Comparison of ENCODE assay signal across 10 cellular contexts in the genomic region with DNA sequence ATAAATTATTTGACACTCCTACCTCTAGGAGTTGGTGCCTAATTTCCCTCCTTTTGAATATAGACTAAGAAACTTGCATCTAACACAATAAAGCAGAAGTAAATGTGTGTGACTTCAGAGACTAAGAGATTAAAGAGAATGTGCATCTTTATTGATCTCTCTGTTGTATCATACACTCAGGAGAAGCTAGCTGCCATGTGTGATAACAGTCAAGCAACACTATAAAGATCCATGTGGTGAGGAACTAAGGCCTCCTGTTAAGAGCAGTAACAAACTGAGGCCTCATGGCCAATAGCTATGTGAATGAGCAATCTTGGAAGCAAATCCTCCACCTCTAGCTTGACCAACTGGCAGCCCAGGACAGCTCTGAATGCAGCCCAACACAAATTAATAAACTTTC. TPM values are rescaled to one million over a fixed set of nuclear protein-coding genes. Genes with fewer than 3 reads are reported as not detected.
DNase-seq lines count a peak whose midpoint lies in the region; ATAC-seq, FAIRE-seq and TF ChIP-seq lines count a peak whose summit lies in the region.
"Had no signal": no experiment of that assay in that cellular context is flagged by ENCODE, and none has a peak within 500 bp of the region (broad histone marks: within the 10 kb centered on the region; RNA-seq: fewer than 3 reads in every experiment).

No MANE protein-coding gene starts in this region.

- no peaks in the 10 kb centered on the region for H3K9me2 ChIP-seq in SU-DHL-6 (replicated peaks; ENCODE audit: insufficient read depth, low read length)

- H3K4me2 ChIP-seq in SU-DHL-6 (ENCODE audit: low read depth, low read length, poor library complexity, severe bottlenecking) = peak overlapping the region; percentile 89
- H3K4me2 ChIP-seq in osteoblast (ENCODE audit: insufficient read depth, low read length) = no peak overlapping the region

- H3K36me3 Mint-ChIP-seq in activated T-helper 2 cell treated with anti-CD3 and anti-CD28 coated beads, Interferon-gamma antibody, Interleukin-2, Interleukin-4, amounts not matched to agents 10 μg/mL and 5 μg/mL and 100 μg/mL, durations not matched to agents 14 hours and 24 hours and 36 hours (ENCODE audit: low read depth) = peaks cover 10% of the 10 kb centered on the region

- H3K4me3 Mint-ChIP-seq in activated T-helper 2 cell treated with anti-CD3 and anti-CD28 coated beads, Interferon-gamma antibody, Interleukin-2, Interleukin-4, amounts not matched to agents 10 μg/mL and 5 μg/mL and 100 μg/mL, durations not matched to agents 14 hours and 24 hours and 36 hours (ENCODE audit: low read depth) = no peak overlapping the region

- no peak overlapping the region for H3K27ac Mint-ChIP-seq in activated T-helper 2 cell treated with anti-CD3 and anti-CD28 coated beads, Interferon-gamma antibody, Interleukin-2, Interleukin-4, amounts not matched to agents 10 μg/mL and 5 μg/mL and 100 μg/mL, durations not matched to agents 14 hours and 24 hours and 36 hours

- intact Hi-C loops in cardiac septum (cut with DNase I) = no loop called here
- intact Hi-C loops in activated T-helper 2 cell treated with anti-CD3 and anti-CD28 coated beads, Interferon-gamma antibody, Interleukin-2, Interleukin-4, amounts not matched to agents 10 μg/mL and 5 μg/mL and 100 μg/mL, durations not matched to agents 14 hours and 24 hours and 36 hours (cut with micrococcal nuclease) = no loop called here

- H3K27me3 ChIP-seq in SU-DHL-6 (ENCODE audit: low read length) (no peaks in the 10 kb centered on the region), osteoblast (ENCODE audit: insufficient read depth, low read length) (no peaks in the 10 kb centered on the region)

- peak; percentile 19 for ATAC-seq in HG03469 (IDR thresholded peaks at IDR 0.05; ENCODE audit: unreplicated experiment)

- no peak overlapping the region for H3K9ac ChIP-seq in SU-DHL-6 (ENCODE audit: low read length)

- H3K4me1 Mint-ChIP-seq in activated T-helper 2 cell treated with anti-CD3 and anti-CD28 coated beads, Interferon-gamma antibody, Interleukin-2, Interleukin-4, amounts not matched to agents 10 μg/mL and 5 μg/mL and 100 μg/mL, durations not matched to agents 14 hours and 24 hours and 36 hours (ENCODE audit: low read depth) = peaks cover 33% of the 10 kb centered on the region

- DNase-seq in NCI-H82 (lab: John Stamatoyannopoulos, UW) (peak; percentile 66), NCI-H82 treated with DMSO at 0.1 percent for 48 hours (lab: John Stamatoyannopoulos, UW; ENCODE audit: unreplicated experiment) (no peak), osteoblast (ENCODE audit: insufficient read length, low spot score, missing footprints) (no peak), cardiac septum (ENCODE audit: low spot score) (no peak), D721Med (ENCODE audit: insufficient read length, low spot score) (no peak)
- no peak for DNase-seq in activated T-helper 2 cell treated with anti-CD3 and anti-CD28 coated beads, Interferon-gamma antibody, Interleukin-2, Interleukin-4, amounts not matched to agents 10 μg/mL and 5 μg/mL and 100 μg/mL, durations not matched to agents 14 hours and 24 hours and 36 hours (ENCODE audit: low spot score)
- DNase-seq: GDM1, hippocampal formation had no signal

- no peak overlapping the region for H2AFZ ChIP-seq in SU-DHL-6 (ENCODE audit: low read depth, low read length, severe bottlenecking)
- H2AFZ ChIP-seq in osteoblast (ENCODE audit: low read length) = peak overlapping the region; percentile 12

- TF ChIP-seq CTCF in SU-DHL-6 (IDR thresholded peaks at IDR 0.05; ENCODE audit: insufficient read depth, low read length, poor library complexity, severe bottlenecking) (no peak), osteoblast (IDR thresholded peaks at IDR 0.05; ENCODE audit: extremely low read depth, low read depth, low read length) (no peak), D721Med (IDR thresholded peaks at IDR 0.05; ENCODE audit: insufficient read depth, missing control alignments) (no peak)

- H4K20me1 ChIP-seq in SU-DHL-6 (ENCODE audit: low read depth, low read length) (peaks cover 32% of the 10 kb centered on the region), osteoblast (ENCODE audit: insufficient read depth, low read length) (no peaks in the 10 kb centered on the region)

- H3F3A ChIP-seq in SU-DHL-6 (ENCODE audit: insufficient read depth) = peaks cover 14% of the 10 kb centered on the region

- H3K4me1 ChIP-seq in osteoblast (ENCODE audit: insufficient read depth, low read length) = peaks cover 16% of the 10 kb centered on the region

- H3K27ac ChIP-seq in SU-DHL-6 (ENCODE audit: low read depth, low read length) (no peak overlapping the region), osteoblast (ENCODE audit: low read depth, low read length) (no peak overlapping the region)

- H3K9me3 ChIP-seq in SU-DHL-6 (ENCODE audit: insufficient read depth, low read length) (no peaks in the 10 kb centered on the region), osteoblast (ENCODE audit: low read depth, low read length) (no peaks in the 10 kb centered on the region)

- H3K4me3 ChIP-seq in SU-DHL-6 (ENCODE audit: insufficient read depth, low read length, poor library complexity, severe bottlenecking) (no peak overlapping the region), osteoblast (ENCODE audit: insufficient read depth, low read length) (no peak overlapping the region)

- H3K9me3 Mint-ChIP-seq in activated T-helper 2 cell treated with anti-CD3 and anti-CD28 coated beads, Interferon-gamma antibody, Interleukin-2, Interleukin-4, amounts not matched to agents 10 μg/mL and 5 μg/mL and 100 μg/mL, durations not matched to agents 14 hours and 24 hours and 36 hours = no peaks in the 10 kb centered on the region

- no peak for FAIRE-seq in D721Med (lab: Jason Lieb, UNC)

- H3K36me3 ChIP-seq in SU-DHL-6 (ENCODE audit: low read length) = no peaks in the 10 kb centered on the region
- no peaks in the 10 kb centered on the region for H3K36me3 ChIP-seq in osteoblast (ENCODE audit: insufficient read depth, low read length)

- H3K27me3 Mint-ChIP-seq in activated T-helper 2 cell treated with anti-CD3 and anti-CD28 coated beads, Interferon-gamma antibody, Interleukin-2, Interleukin-4, amounts not matched to agents 10 μg/mL and 5 μg/mL and 100 μg/mL, durations not matched to agents 14 hours and 24 hours and 36 hours (ENCODE audit: low read depth) = peaks cover 1% of the 10 kb centered on the region

- H3K79me2 ChIP-seq in SU-DHL-6 (ENCODE audit: insufficient read depth, low read length) (peaks cover 81% of the 10 kb centered on the region), osteoblast (ENCODE audit: insufficient read depth, low read length) (peaks cover 62% of the 10 kb centered on the region)

RNA-seq across cellular contexts. Expression of a gene that starts 3.4 kb away (rescaled TPM):
- total RNA-seq in osteoblast (10.9 and 12.1 TPM in 2 replicates), cardiac septum (11.4 TPM)
- 24.0 and 27.6 TPM in 2 replicates for total RNA-seq in activated T-helper 2 cell treated with anti-CD3 and anti-CD28 coated beads, Interferon-gamma antibody, Interleukin-2, Interleukin-4, amounts not matched to agents 10 μg/mL and 5 μg/mL and 100 μg/mL, durations not matched to agents 14 hours and 24 hours and 36 hours
